In genomic region chr19:33777753-33778088, GRCh38 we compare ENCODE assay signal across 12 cellular contexts.
"Had no signal": no experiment of that assay in that cellular context is flagged by ENCODE, and none has a peak within 500 bp of the region (broad histone marks: within the 10 kb centered on the region; RNA-seq: fewer than 3 reads in every experiment).

No MANE protein-coding gene starts in this region.

- H3K9me3 ChIP-seq: colonic mucosa, gastrocnemius medialis, mucosa of descending colon, prostate gland, right atrium auricular region, sigmoid colon, suprapubic skin, transverse colon, vagina had no signal

- H3K27ac ChIP-seq: colonic mucosa, epithelial cell of prostate, gastrocnemius medialis, prostate gland, right atrium auricular region, sigmoid colon, suprapubic skin, transverse colon, vagina had no signal

- H3K4me3 ChIP-seq: colonic mucosa, lung, mucosa of descending colon, prostate gland, transverse colon had no signal

- FAIRE-seq: kidney had no signal

- H3K4me1 ChIP-seq: colonic mucosa, prostate gland had no signal

- H3K27me3 ChIP-seq: colonic mucosa, vagina had no signal

- H3K36me3 ChIP-seq: colonic mucosa, gastrocnemius medialis, prostate gland, right atrium auricular region, sigmoid colon, suprapubic skin, transverse colon, vagina had no signal
